10 cellular contexts compared by ENCODE assay signal in genomic region chr4:54281060-54281781, GRCh38. TPM values are rescaled to one million over a fixed set of nuclear protein-coding genes. Genes with fewer than 3 reads are reported as not detected.
DNase-seq lines count a peak whose midpoint lies in the region; ATAC-seq and TF ChIP-seq lines count a peak whose summit lies in the region.
"Had no signal": no experiment of that assay in that cellular context is flagged by ENCODE, and none has a peak within 500 bp of the region (broad histone marks: within the 10 kb centered on the region; RNA-seq: fewer than 3 reads in every experiment).

No MANE protein-coding gene starts in this region.

- H3K27me3 ChIP-seq in AG04450 (ENCODE audit: control insufficient read depth, insufficient read depth, low read length), result no peaks in the 10 kb centered on the region
- no peaks in the 10 kb centered on the region for H3K27me3 ChIP-seq in PC-3 (ENCODE audit: low read length)
- H3K27me3 ChIP-seq in esophagus muscularis mucosa, result no peaks in the 10 kb centered on the region
- peaks cover 0 to 24% (median 5%) of the 10 kb centered on the region in 45 donors for H3K27me3 ChIP-seq in dorsolateral prefrontal cortex

- H3K9me3 ChIP-seq in AG04450 (ENCODE audit: control insufficient read depth, insufficient read depth, low read length), result peaks cover 3% of the 10 kb centered on the region
- H3K9me3 ChIP-seq in PC-3 (ENCODE audit: low read length), result no peaks in the 10 kb centered on the region
- H3K9me3 ChIP-seq in esophagus muscularis mucosa, result peaks cover 0 to 5% (median 0%) of the 10 kb centered on the region in 4 donors

- peak overlapping the region; percentile 41 for H3K4me2 ChIP-seq in PC-3 (ENCODE audit: low read length)

- H3K4me3 ChIP-seq in AG04450 (ENCODE audit: low read depth, low read length), result no peak overlapping the region
- no peak overlapping the region for H3K4me3 ChIP-seq in PC-3 (ENCODE audit: low read length)
- no peak overlapping the region for H3K4me3 ChIP-seq in esophagus muscularis mucosa
- H3K4me3 ChIP-seq in dorsolateral prefrontal cortex, result no peak overlapping the region

- WGBS in esophagus muscularis mucosa, result 18% methylated on average over 7 of the region's 7 CpGs

- POLR2A ChIA-PET in AG04450 (lab: Yijun Ruan, JAX), result interaction anchor here (0.5 to 0.7 kb wide), 2 partner anchors 9 to 12 kb away, joined by 3 to 5 read pairs; no protein-coding TSS in a partner anchor
- POLR2A ChIA-PET in PC-3 (lab: Charles Lee; ENCODE audit: unreplicated experiment), result no interaction called here

- ATAC-seq in PC-3 (peak; percentile 96), HG03571 (IDR thresholded peaks at IDR 0.05; ENCODE audit: unreplicated experiment) (no peak)

- H3K79me2 ChIP-seq in PC-3 (ENCODE audit: low read length), result no peaks in the 10 kb centered on the region

- BruUV-seq in PC-3 (replicated peaks; lab: Mats Ljungman, UMichigan), result no TSS peak

- TF ChIP-seq CTCF in AG04450 (IDR thresholded peaks at IDR 0.05; ENCODE audit: low read depth, low read length), result no peak
- no peak for TF ChIP-seq CTCF in PC-3 (conservative IDR thresholded peaks at IDR 0.05; ENCODE audit: low read depth, low read length)
- no peak for TF ChIP-seq CTCF in esophagus muscularis mucosa (IDR thresholded peaks at IDR 0.05)
- no peak for TF ChIP-seq CTCF in dorsolateral prefrontal cortex (IDR thresholded peaks at IDR 0.05 in 54 of 56, conservative IDR thresholded peaks at IDR 0.05 in 2 of 56; ENCODE audit: low read depth in 1 of 56, partially characterized antibody in 56 of 56)

- H3K9ac ChIP-seq in PC-3 (ENCODE audit: low read length), result peak overlapping the region; percentile 12; the same call in 1 of the 2 replicates

- no peak for TF ChIP-seq EP300 in esophagus muscularis mucosa (IDR thresholded peaks at IDR 0.05)

- H3K4me1 ChIP-seq in PC-3 (ENCODE audit: insufficient read depth, low read length) (peaks cover 25% of the 10 kb centered on the region), esophagus muscularis mucosa (peaks cover 25 to 43% (median 31%) of the 10 kb centered on the region in 4 donors)

- intact Hi-C loops in PC-3 (cut with micrococcal nuclease) (loop anchor here (1.0 kb wide), 1 partner anchor 24 kb away; no protein-coding TSS in a partner anchor), esophagus muscularis mucosa (cut with DNase I) (no loop called here), dorsolateral prefrontal cortex (cut with DNase I) (no loop called here)

- CTCF ChIA-PET in AG04450 (lab: Charles Lee) (interaction anchor here (1.5 kb wide), 1 partner anchor 351 kb away, joined by 3 read pairs; no protein-coding TSS in a partner anchor), PC-3 (lab: Charles Lee) (interaction anchor here (1.0 kb wide), 1 partner anchor 47 kb away, joined by 3 read pairs; no protein-coding TSS in a partner anchor)

- H3F3A ChIP-seq in PC-3 (ENCODE audit: low read length, unreplicated experiment), result no peaks in the 10 kb centered on the region

- DNase-seq in AG04450 (ENCODE audit: low read depth, low spot score) (peak; percentile 82), PC-3 (peak; percentile 90), esophagus muscularis mucosa (ENCODE audit: extremely low spot score) (no peak), mucosa of gallbladder (ENCODE audit: low spot score) (peak; percentile 85), NCI-H748 treated with DMSO at 0.1 percent for 48 hours (lab: John Stamatoyannopoulos, UW) (no peak), dorsolateral prefrontal cortex (no peak), DMS53 treated with DMSO at 0.1 percent for 48 hours (lab: John Stamatoyannopoulos, UW; ENCODE audit: unreplicated experiment) (no peak)
- DNase-seq: activated naive CD8-positive, alpha-beta T cell treated with anti-CD3 and anti-CD28 coated beads, Interleukin-2, amount 10 ng/mL, durations not matched to agents 7 days and 5 days; CD4-positive, CD25-positive, alpha-beta regulatory T cell had no signal

- H3K27ac ChIP-seq in AG04450 (ENCODE audit: low read depth, low read length), result peak overlapping the region; percentile 88
- H3K27ac ChIP-seq in PC-3 (ENCODE audit: low read length), result peak overlapping the region; percentile 58
- H3K27ac ChIP-seq in esophagus muscularis mucosa (replicated peaks in 1 of 4), result peak overlapping the region; percentile 36 to 65 (median 57)
- H3K27ac ChIP-seq in dorsolateral prefrontal cortex, result peak overlapping the region in 2 of 59 donors; percentile 23 to 41

- TF ChIP-seq POLR2A in esophagus muscularis mucosa (IDR thresholded peaks at IDR 0.05; ENCODE audit: low read depth), result no peak

- no peaks in the 10 kb centered on the region for H3K9me2 ChIP-seq in PC-3 (replicated peaks; ENCODE audit: low read length)

- H2AFZ ChIP-seq in PC-3 (ENCODE audit: low read length), result peak overlapping the region; percentile 48; the same call in 1 of the 2 replicates

- no peaks in the 10 kb centered on the region for H3K36me3 ChIP-seq in PC-3 (ENCODE audit: low read depth, low read length)
- peaks cover 0 to 8% (median 0%) of the 10 kb centered on the region in 4 donors for H3K36me3 ChIP-seq in esophagus muscularis mucosa

- no peaks in the 10 kb centered on the region for H4K20me1 ChIP-seq in PC-3 (ENCODE audit: low read length)

RNA-seq across cellular contexts. Expression of gene PDGFRA, which starts 52.1 kb away (rescaled TPM):
- polyA plus RNA-seq in AG04450 (2011; rRNA removed), result 380 and 464 TPM in 2 replicates
- polyA minus RNA-seq in AG04450 (2011; rRNA and poly(A)+ RNA removed), result 547 and 747 TPM in 2 replicates
- 1.1 and 1.9 TPM in 2 replicates for total RNA-seq in PC-3 (2014; rRNA removed)
- total RNA-seq in esophagus muscularis mucosa, result 100 to 1,000 TPM in 3 of 4 donors, 10 to 100 TPM in 1; 95.2 to 181 (median 114) TPM
- 51.5 TPM for total RNA-seq in mucosa of gallbladder
- total RNA-seq in dorsolateral prefrontal cortex, result 10 to 100 TPM; 12.0 to 72.7 (median 27.3) TPM
- total RNA-seq: activated naive CD8-positive, alpha-beta T cell treated with anti-CD3 and anti-CD28 coated beads, Interleukin-2, amount 10 ng/mL, durations not matched to agents 7 days and 5 days; CD4-positive, CD25-positive, alpha-beta regulatory T cell had no signal
- polyA plus RNA-seq: CD4-positive, CD25-positive, alpha-beta regulatory T cell had no signal

Comparison
In these comparisons a context has a peak if more than half of its experiments do, and no peak if none do; other contexts are left out.
1. DNase-seq: peak in AG04450 (single experiment), PC-3 (single experiment) and mucosa of gallbladder (single experiment); none in esophagus muscularis mucosa (single experiment), NCI-H748 treated with DMSO at 0.1 percent for 48 hours (single experiment), dorsolateral prefrontal cortex (0 of 10) and DMS53 treated with DMSO at 0.1 percent for 48 hours (single experiment).